ENCODE assay signal across 8 cellular contexts in the genomic region with DNA sequence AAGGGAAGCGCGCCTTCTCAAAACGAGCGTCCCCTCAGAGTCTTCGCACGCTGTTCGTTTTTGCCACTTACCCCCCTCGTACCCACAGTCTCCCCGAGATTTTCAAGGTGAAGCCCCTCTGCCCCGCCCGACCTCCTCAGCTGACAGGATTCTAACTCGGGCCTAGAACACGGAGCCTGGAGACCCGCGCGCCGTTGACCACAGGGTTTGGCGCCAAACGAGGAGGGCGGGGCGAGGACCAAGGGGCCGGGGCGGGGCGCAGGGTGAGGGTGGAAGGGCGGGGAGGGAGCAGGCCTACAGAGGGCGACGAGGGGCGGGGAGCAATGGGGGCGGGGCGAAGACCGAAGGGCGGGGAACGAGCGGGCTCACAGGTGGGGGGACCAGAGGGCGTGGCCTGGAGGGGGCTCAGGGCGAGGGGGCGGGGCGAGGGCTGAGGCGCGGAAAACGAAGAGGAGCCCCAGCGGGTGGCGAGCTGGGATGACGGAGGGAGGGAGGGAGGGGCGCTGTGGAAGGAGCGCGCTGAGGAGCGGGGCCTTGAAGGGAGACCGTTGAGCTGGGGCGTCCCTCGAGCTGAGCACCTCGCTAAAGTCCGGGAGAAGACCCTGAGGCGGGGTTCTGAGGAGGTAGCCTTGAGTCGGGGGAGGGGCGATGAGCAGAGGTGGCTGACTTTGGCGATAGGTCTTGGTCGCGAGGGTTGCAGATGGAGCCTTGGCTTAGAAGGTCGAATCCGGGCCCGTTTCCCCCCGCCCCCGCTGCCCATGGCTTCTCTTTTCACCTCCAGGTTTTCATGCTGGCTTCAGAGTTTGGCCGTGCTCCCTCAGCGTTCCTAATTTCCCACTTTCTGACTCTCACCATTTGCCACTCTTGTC. TPM values are rescaled to one million over a fixed set of nuclear protein-coding genes. Genes with fewer than 3 reads are reported as not detected.
DNase-seq lines count a peak whose midpoint lies in the region; ATAC-seq and TF ChIP-seq lines count a peak whose summit lies in the region.

A gene with protein sequence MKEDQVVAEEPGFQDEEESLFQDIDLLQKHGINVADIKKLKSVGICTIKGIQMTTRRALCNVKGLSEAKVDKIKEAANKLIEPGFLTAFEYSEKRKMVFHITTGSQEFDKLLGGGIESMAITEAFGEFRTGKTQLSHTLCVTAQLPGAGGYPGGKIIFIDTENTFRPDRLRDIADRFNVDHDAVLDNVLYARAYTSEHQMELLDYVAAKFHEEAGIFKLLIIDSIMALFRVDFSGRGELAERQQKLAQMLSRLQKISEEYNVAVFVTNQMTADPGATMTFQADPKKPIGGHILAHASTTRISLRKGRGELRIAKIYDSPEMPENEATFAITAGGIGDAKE (minus strand): TSS at position 212 of the 869 bp plus-strand sequence. CDS start 1,927 bp downstream, outside the sequence.

- H3K4me3 ChIP-seq in spleen = peak within 1 kb of the TSS; percentile 44 to 82 (median 54)

- peaks cover 0 to 31% (median 21%) of the 10 kb centered on the region in 6 donors for H3K4me1 ChIP-seq in spleen

- peak within 1 kb of the TSS; percentile 67 for H3K27ac ChIP-seq in caudate nucleus (ENCODE audit: low read depth, low read length)
- peak within 1 kb of the TSS in 7 of 8 donors; percentile 21 to 80 (median 69) for H3K27ac ChIP-seq in spleen

- 1 to 3% (median 1%) methylated on average over 61 to 65 of the region's 66 CpGs for WGBS in spleen, 5 donors

- DNase-seq in EH (ENCODE audit: low read depth) (peak; percentile 88), NCI-H226 (peak; percentile 47), caudate nucleus (lab: John Stamatoyannopoulos, UW) (peak in 60 of 61 donors; percentile 36 to 94 (median 82)), inferior parietal cortex (ENCODE audit: extremely low spot score) (peak; percentile 14), spleen (peak; percentile 97)

- intact Hi-C loops in spleen (cut with DNase I; ENCODE audit: low total_unique reads) = loop anchor here (10.0 kb wide), 1 partner anchor 515 kb away; a partner anchor contains a TSS

- ATAC-seq in HG02763 (IDR thresholded peaks at IDR 0.05; ENCODE audit: unreplicated experiment) (peak; percentile 61), HG03442 (IDR thresholded peaks at IDR 0.05; ENCODE audit: unreplicated experiment) (no peak)
- peak; percentile 87 to 89 for ATAC-seq in activated CD4-positive, CD25-positive, alpha-beta regulatory T cell treated with anti-CD3 and anti-CD28 coated beads, Interleukin-2, amount 50 U/mL, for 24 hours

- no peaks in the 10 kb centered on the region for H3K36me3 ChIP-seq in spleen

- peaks cover 0 to 8% (median 0%) of the 10 kb centered on the region in 7 donors for H3K27me3 ChIP-seq in spleen (replicated peaks in 1 of 7)

- TF ChIP-seq POLR2A in spleen (IDR thresholded peaks at IDR 0.05) = no peak

- H3K9me3 ChIP-seq in spleen = no peaks in the 10 kb centered on the region

- TF ChIP-seq CTCF in spleen (IDR thresholded peaks at IDR 0.05 in 8 of 11, conservative IDR thresholded peaks at IDR 0.05 in 3 of 11) = peak in 1 of 11 experiments; percentile 40

RNA-seq across cellular contexts. Expression of the gene that starts here (rescaled TPM):
- 1 to 10 TPM in 3 of 7 donors, under 1 TPM in 1, not detected in 3; 0.80 to 2.7 (median 2.0) TPM for total RNA-seq in spleen
- polyA plus RNA-seq in spleen = under 1 TPM; 0.15 to 0.58 (median 0.16) TPM

Comparison
In these comparisons a context has a peak if more than half of its experiments do, and no peak if none do; other contexts are left out.
1. DNase-seq: peak in every context shown above with its lines; median percentile 97 in spleen; 88 in EH; 82 in caudate nucleus; 47 in NCI-H226; 14 in inferior parietal cortex.